8 cellular contexts compared by ENCODE assay signal in genomic region chr2:23632386-23632785, GRCh38.
"Had no signal": no experiment of that assay in that cellular context is flagged by ENCODE, and none has a peak within 500 bp of the region (broad histone marks: within the 10 kb centered on the region; RNA-seq: fewer than 3 reads in every experiment).

No MANE protein-coding gene starts in this region.

- H3K4me1 ChIP-seq: HAP-1 had no signal

- H3K4me3 ChIP-seq: GM23248, HAP-1 had no signal

- ATAC-seq: HCT116, HepG2 had no signal

- H3K36me3 ChIP-seq: HAP-1 had no signal

- DNase-seq: GM23248, GOT3, H7, HFFc6 had no signal

- H3K9me3 ChIP-seq: HAP-1 had no signal

- H3K27ac ChIP-seq: GM23248, HL-60 had no signal

- H2AFZ ChIP-seq: GM23248 had no signal
